1 cellular context compared by ENCODE assay signal in the genomic region with DNA sequence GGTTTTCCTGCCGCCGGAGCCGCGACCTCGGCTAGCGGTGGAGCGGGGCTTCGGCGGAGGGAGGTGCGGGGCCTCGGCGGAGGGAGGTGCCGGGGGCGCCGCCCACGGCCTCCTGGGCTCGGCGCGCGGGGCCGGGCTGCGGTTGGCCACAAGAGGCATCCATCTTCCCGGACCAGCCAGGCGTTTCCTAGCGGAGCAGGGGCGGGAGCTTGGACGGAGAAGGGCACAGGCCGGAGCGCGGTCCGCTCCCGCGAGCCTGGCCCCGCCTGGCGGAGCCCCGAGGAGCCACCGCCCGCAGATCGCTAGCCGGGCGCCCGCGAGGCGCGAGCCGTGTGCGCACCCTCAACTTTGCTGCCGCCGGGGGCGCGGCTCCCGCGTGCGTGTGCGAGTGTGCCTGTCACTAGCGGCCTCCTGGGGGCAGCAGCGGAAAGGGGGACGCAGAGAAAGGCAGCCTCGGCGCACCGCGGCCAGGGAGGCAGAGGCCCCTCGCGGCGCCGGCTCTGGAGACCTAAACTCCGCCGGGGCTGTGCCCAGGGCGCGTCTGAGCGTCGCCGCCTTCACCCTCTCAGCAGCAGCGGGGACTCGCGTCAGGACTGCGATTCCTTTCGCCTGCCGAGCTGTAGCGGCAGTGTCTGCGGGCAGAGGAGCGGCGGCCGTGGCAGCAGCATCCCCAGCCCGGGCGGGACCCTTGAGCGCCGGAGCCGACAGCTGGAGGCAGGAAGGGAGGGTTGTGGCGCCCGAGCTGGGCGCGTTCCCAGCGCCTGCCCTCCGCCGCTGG.
TF ChIP-seq lines count a peak whose summit lies in the region.

No MANE protein-coding gene starts in this region.

TF ChIP-seq in HEK293, 187 proteins besides CTCF, POLR2A, EP300 and RAD21 (continued from another document):
- TF ChIP-seq ZNF24 (tag by site-specific recombination; IDR thresholded peaks at IDR 0.05) (peak; percentile 50; the same call in 1 of the 2 replicates), ZNF311 (tag by site-specific recombination; IDR thresholded peaks at IDR 0.05; ENCODE audit: borderline replicate concordance) (no peak), ZNF16 (tag by site-specific recombination; IDR thresholded peaks at IDR 0.05; ENCODE audit: low read depth) (no peak), SP2 (tag by site-specific recombination; IDR thresholded peaks at IDR 0.05) (peak; percentile 72), WT1 (tag by site-specific recombination; IDR thresholded peaks at IDR 0.05) (0 out of 2 replicates have a peak, but pooled peaks have one; percentile 10), ZBTB48 (tag by site-specific recombination; IDR thresholded peaks at IDR 0.05) (peak; percentile 91), REPIN1 (tag by site-specific recombination; IDR thresholded peaks at IDR 0.05; ENCODE audit: low read depth) (peak; percentile 66; the same call in 1 of the 2 replicates), ZNF626 (tag by site-specific recombination; IDR thresholded peaks at IDR 0.05) (0 out of 2 replicates have a peak, but pooled peaks have one; percentile 15), ZNF843 (tag by site-specific recombination; IDR thresholded peaks at IDR 0.05) (no peak; the same call in 1 of the 2 replicates), KLF7 (tag by site-specific recombination; IDR thresholded peaks at IDR 0.05; ENCODE audit: borderline replicate concordance) (peak; percentile 50; the same call in 1 of the 2 replicates), ZNF510 (tag by site-specific recombination; IDR thresholded peaks at IDR 0.05; ENCODE audit: insufficient replicate concordance) (no peak), ZNF146 (tag by site-specific recombination; IDR thresholded peaks at IDR 0.05) (peak; percentile 13; the same call in 1 of the 2 replicates), ZBTB21 (tag by site-specific recombination; IDR thresholded peaks at IDR 0.05) (no peak), ZFHX2 (tag by site-specific recombination; conservative IDR thresholded peaks at IDR 0.05) (peak; percentile 81), ZNF324 (tag by site-specific recombination; IDR thresholded peaks at IDR 0.05) (peak; percentile 61; the same call in 1 of the 2 replicates), ZNF561 (tag by site-specific recombination; IDR thresholded peaks at IDR 0.05; ENCODE audit: borderline replicate concordance) (peak; percentile 99; the same call in 1 of the 2 replicates), ZNF223 (tag by site-specific recombination; IDR thresholded peaks at IDR 0.05) (peak; percentile 55), ZSCAN5A (tag by site-specific recombination; IDR thresholded peaks at IDR 0.05) (peak; percentile 54), ZNF610 (tag by site-specific recombination; IDR thresholded peaks at IDR 0.05; ENCODE audit: borderline replicate concordance) (0 out of 2 replicates have a peak, but pooled peaks have one; percentile 40), ZNF169 (tag by site-specific recombination; IDR thresholded peaks at IDR 0.05) (no peak), ZFP69B (tag by site-specific recombination; IDR thresholded peaks at IDR 0.05) (peak; percentile 67; the same call in 1 of the 2 replicates), PRDM4 (tag by site-specific recombination; IDR thresholded peaks at IDR 0.05) (peak; percentile 16; the same call in 1 of the 2 replicates), ZNF121 (tag by site-specific recombination; IDR thresholded peaks at IDR 0.05) (no peak), ZFP37 (tag by site-specific recombination; IDR thresholded peaks at IDR 0.05) (peak; percentile 94), ZBTB10 (tag by site-specific recombination; IDR thresholded peaks at IDR 0.05) (peak; percentile 69), HOXD13 (CRISPR knock-in tag; IDR thresholded peaks at IDR 0.05; ENCODE audit: borderline replicate concordance) (no peak), ZNF558 (tag by site-specific recombination; IDR thresholded peaks at IDR 0.05) (no peak), ZNF580 (tag by site-specific recombination; IDR thresholded peaks at IDR 0.05) (0 out of 2 replicates have a peak, but pooled peaks have one; percentile 34), YY1 (tag by site-specific recombination; IDR thresholded peaks at IDR 0.05) (peak; percentile 37; the same call in 1 of the 2 replicates), ZNF623 (tag by site-specific recombination; IDR thresholded peaks at IDR 0.05) (no peak), SP7 (tag by site-specific recombination; IDR thresholded peaks at IDR 0.05) (peak; percentile 66; the same call in 1 of the 2 replicates), MYNN (tag by site-specific recombination; IDR thresholded peaks at IDR 0.05; ENCODE audit: borderline replicate concordance) (no peak), ZNF600 (tag by site-specific recombination; IDR thresholded peaks at IDR 0.05) (peak; percentile 68), ZNF548 (tag by site-specific recombination; IDR thresholded peaks at IDR 0.05) (no peak)
- TF ChIP-seq, protein P1, sequence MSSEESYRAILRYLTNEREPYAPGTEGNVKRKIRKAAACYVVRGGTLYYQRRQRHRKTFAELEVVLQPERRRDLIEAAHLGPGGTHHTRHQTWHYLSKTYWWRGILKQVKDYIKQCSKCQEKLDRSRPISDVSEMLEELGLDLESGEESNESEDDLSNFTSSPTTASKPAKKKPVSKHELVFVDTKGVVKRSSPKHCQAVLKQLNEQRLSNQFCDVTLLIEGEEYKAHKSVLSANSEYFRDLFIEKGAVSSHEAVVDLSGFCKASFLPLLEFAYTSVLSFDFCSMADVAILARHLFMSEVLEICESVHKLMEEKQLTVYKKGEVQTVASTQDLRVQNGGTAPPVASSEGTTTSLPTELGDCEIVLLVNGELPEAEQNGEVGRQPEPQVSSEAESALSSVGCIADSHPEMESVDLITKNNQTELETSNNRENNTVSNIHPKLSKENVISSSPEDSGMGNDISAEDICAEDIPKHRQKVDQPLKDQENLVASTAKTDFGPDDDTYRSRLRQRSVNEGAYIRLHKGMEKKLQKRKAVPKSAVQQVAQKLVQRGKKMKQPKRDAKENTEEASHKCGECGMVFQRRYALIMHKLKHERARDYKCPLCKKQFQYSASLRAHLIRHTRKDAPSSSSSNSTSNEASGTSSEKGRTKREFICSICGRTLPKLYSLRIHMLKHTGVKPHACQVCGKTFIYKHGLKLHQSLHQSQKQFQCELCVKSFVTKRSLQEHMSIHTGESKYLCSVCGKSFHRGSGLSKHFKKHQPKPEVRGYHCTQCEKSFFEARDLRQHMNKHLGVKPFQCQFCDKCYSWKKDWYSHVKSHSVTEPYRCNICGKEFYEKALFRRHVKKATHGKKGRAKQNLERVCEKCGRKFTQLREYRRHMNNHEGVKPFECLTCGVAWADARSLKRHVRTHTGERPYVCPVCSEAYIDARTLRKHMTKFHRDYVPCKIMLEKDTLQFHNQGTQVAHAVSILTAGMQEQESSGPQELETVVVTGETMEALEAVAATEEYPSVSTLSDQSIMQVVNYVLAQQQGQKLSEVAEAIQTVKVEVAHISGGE (tag by site-specific recombination; conservative IDR thresholded peaks at IDR 0.05; ENCODE audit: low read depth), result no peak
- TF ChIP-seq, protein P2, sequence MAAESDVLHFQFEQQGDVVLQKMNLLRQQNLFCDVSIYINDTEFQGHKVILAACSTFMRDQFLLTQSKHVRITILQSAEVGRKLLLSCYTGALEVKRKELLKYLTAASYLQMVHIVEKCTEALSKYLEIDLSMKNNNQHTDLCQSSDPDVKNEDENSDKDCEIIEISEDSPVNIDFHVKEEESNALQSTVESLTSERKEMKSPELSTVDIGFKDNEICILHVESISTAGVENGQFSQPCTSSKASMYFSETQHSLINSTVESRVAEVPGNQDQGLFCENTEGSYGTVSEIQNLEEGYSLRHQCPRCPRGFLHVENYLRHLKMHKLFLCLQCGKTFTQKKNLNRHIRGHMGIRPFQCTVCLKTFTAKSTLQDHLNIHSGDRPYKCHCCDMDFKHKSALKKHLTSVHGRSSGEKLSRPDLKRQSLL (tag by site-specific recombination; IDR thresholded peaks at IDR 0.05), result peak; percentile 95
- TF ChIP-seq, protein P3, sequence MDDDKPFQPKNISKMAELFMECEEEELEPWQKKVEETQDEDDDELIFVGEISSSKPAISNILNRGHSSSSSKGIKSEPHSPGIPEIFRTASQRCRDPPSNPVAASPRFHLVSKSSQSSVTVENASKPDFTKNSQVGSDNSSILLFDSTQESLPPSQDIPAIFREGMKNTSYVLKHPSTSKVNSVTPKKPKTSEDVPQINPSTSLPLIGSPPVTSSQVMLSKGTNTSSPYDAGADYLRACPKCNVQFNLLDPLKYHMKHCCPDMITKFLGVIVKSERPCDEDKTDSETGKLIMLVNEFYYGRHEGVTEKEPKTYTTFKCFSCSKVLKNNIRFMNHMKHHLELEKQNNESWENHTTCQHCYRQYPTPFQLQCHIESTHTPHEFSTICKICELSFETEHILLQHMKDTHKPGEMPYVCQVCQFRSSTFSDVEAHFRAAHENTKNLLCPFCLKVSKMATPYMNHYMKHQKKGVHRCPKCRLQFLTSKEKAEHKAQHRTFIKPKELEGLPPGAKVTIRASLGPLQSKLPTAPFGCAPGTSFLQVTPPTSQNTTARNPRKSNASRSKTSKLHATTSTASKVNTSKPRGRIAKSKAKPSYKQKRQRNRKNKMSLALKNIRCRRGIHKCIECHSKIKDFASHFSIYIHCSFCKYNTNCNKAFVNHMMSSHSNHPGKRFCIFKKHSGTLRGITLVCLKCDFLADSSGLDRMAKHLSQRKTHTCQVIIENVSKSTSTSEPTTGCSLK (tag by site-specific recombination; IDR thresholded peaks at IDR 0.05), result no peak
- TF ChIP-seq, protein P4, sequence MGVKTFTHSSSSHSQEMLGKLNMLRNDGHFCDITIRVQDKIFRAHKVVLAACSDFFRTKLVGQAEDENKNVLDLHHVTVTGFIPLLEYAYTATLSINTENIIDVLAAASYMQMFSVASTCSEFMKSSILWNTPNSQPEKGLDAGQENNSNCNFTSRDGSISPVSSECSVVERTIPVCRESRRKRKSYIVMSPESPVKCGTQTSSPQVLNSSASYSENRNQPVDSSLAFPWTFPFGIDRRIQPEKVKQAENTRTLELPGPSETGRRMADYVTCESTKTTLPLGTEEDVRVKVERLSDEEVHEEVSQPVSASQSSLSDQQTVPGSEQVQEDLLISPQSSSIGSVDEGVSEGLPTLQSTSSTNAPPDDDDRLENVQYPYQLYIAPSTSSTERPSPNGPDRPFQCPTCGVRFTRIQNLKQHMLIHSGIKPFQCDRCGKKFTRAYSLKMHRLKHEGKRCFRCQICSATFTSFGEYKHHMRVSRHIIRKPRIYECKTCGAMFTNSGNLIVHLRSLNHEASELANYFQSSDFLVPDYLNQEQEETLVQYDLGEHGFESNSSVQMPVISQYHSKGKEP (tag by site-specific recombination; IDR thresholded peaks at IDR 0.05), result 0 out of 2 replicates have a peak, but pooled peaks have one; percentile 37
